Comparison of ENCODE assay signal across 8 cellular contexts in genomic region chr6:116531675-116532570, GRCh38. TPM values are rescaled to one million over a fixed set of nuclear protein-coding genes. Genes with fewer than 3 reads are reported as not detected.
DNase-seq lines count a peak whose midpoint lies in the region; ATAC-seq and TF ChIP-seq lines count a peak whose summit lies in the region.

No MANE protein-coding gene starts in this region.

- dilution Hi-C loops in mammary epithelial cell (cut with HindIII; ENCODE audit: low sequenced_read_pairs) = no loop called here

- H3K9ac ChIP-seq in mammary epithelial cell (ENCODE audit: insufficient read depth, low read length) = no peak overlapping the region

- BruUV-seq in mammary epithelial cell (replicated peaks; lab: Mats Ljungman, UMichigan) = no TSS peak

- in situ Hi-C loops in mammary epithelial cell (cut with MboI; ENCODE audit: low sequenced_read_pairs in 2 of 2) = loop anchor here (10.0 to 25.0 kb wide), 3 partner anchors 95 to 267 kb away; partner anchors contain the start of gene TSPYL1 (in 1 of the 2)

- H3K4me3 ChIP-seq in mammary epithelial cell (replicated peaks in 1 of 3; ENCODE audit: insufficient read depth in 1 of 3, low read depth in 2 of 3, low read length in 3 of 3) = no peak overlapping the region

- peak; percentile 80 for ATAC-seq in HG02642 (IDR thresholded peaks at IDR 0.05; ENCODE audit: poor library complexity, unreplicated experiment)

- no peaks in the 10 kb centered on the region for H3K9me3 ChIP-seq in mammary epithelial cell (replicated peaks; ENCODE audit: insufficient read depth, low read length)

- TF ChIP-seq CTCF in mammary epithelial cell (conservative IDR thresholded peaks at IDR 0.05 in 1 of 2, IDR thresholded peaks at IDR 0.05 in 1 of 2; ENCODE audit: extremely low read depth in 1 of 2, insufficient read depth in 1 of 2, low read depth in 1 of 2, low read length in 2 of 2) = peak; percentile 68 to 72

- H3K27me3 ChIP-seq in mammary epithelial cell (ENCODE audit: insufficient read depth, low read length) = no peaks in the 10 kb centered on the region

- H4K20me1 ChIP-seq in mammary epithelial cell (ENCODE audit: insufficient read depth, low read length) = no peaks in the 10 kb centered on the region

- intact Hi-C loops in mammary epithelial cell (cut with micrococcal nuclease) = loop anchor here (1.0 to 2.0 kb wide), 5 partner anchors 21 to 313 kb away; partner anchors contain the start of gene CALHM5

- H3K4me2 ChIP-seq in mammary epithelial cell (ENCODE audit: insufficient read depth, low read depth, low read length) = no peak overlapping the region

- no peaks in the 10 kb centered on the region for H3K36me3 ChIP-seq in mammary epithelial cell (ENCODE audit: insufficient read depth, low read length)

- no peak overlapping the region for H2AFZ ChIP-seq in mammary epithelial cell (ENCODE audit: low read depth, low read length)

- peak; percentile 23 to 25 for DNase-seq in activated CD8-positive, alpha-beta memory T cell treated with anti-CD3 and anti-CD28 coated beads for 1 hour (ENCODE audit: extremely low read depth in 1 of 2, low read depth in 1 of 2)
- no peak for DNase-seq in activated CD8-positive, alpha-beta memory T cell treated with anti-CD3 and anti-CD28 coated beads, Interleukin-2, amount 50 U/mL, for 48 hours
- DNase-seq in NCI-H1694 (lab: John Stamatoyannopoulos, UW) (peak; percentile 44), UCSD-AML1 (lab: John Stamatoyannopoulos, UW; ENCODE audit: unreplicated experiment) (peak; percentile 17), mammary epithelial cell (peak; percentile 42), kidney glomerular epithelial cell (lab: John Stamatoyannopoulos, UW) (peak; percentile 79)
- DNase-seq in stimulated activated CD4-positive, alpha-beta T cell treated with anti-CD3 and anti-CD28 coated beads, Interleukin-4, amount 100 ng/mL, for 48 hours (ENCODE audit: low read depth in 2 of 2) = peak; percentile 43 to 45

- CTCF ChIA-PET in mammary epithelial cell (lab: Charles Lee; ENCODE audit: low non-redundant PET) = interaction anchor here (0.5 to 0.6 kb wide), 3 partner anchors 20 to 100 kb away, joined by 3 read pairs; partner anchors contain the start of gene CALHM5

- no peaks in the 10 kb centered on the region for H3K79me2 ChIP-seq in mammary epithelial cell (ENCODE audit: insufficient read depth, low read length)

- over 99% methylated on average over 9 of the region's 12 CpGs for WGBS in mammary epithelial cell (ENCODE audit: low coverage, missing lambda C conversion rate)

- peaks cover 27% of the 10 kb centered on the region for H3K4me1 ChIP-seq in mammary epithelial cell (ENCODE audit: insufficient read depth, low read length)

- no peak overlapping the region for H3K27ac ChIP-seq in mammary epithelial cell (ENCODE audit: insufficient read depth, low read depth, low read length)

RNA-seq across cellular contexts. Expression of gene TRAPPC3L, which starts 13.6 kb away (rescaled TPM):
- total RNA-seq in mammary epithelial cell = 1 to 10 TPM in 1 of 2 donors, not detected in 1; 1.5 TPM
- polyA plus RNA-seq in mammary epithelial cell = 0.18 TPM
- polyA minus RNA-seq in mammary epithelial cell = not detected

RNA-seq across cellular contexts. Expression of gene CALHM5, which starts 20.5 kb away (rescaled TPM):
- under 1 TPM; 0.05 to 0.50 TPM for total RNA-seq in mammary epithelial cell
- 0.19 TPM for polyA plus RNA-seq in mammary epithelial cell
- not detected for polyA minus RNA-seq in mammary epithelial cell

RNA-seq across cellular contexts. Expression of gene CALHM4, which starts 21.6 kb away (rescaled TPM):
- total RNA-seq in mammary epithelial cell = under 1 TPM in 1 of 2 donors, not detected in 1; 0.17 TPM
- polyA plus RNA-seq in mammary epithelial cell = 0.24 TPM
- not detected for polyA minus RNA-seq in mammary epithelial cell

RNA-seq across cellular contexts. Expression of gene RWDD1, which starts 39.4 kb away (rescaled TPM):
- total RNA-seq in mammary epithelial cell = 10 to 100 TPM; 27.0 to 44.7 TPM
- 29.8 TPM for polyA plus RNA-seq in mammary epithelial cell
- 0.47 TPM for polyA minus RNA-seq in mammary epithelial cell
